In the genomic region with DNA sequence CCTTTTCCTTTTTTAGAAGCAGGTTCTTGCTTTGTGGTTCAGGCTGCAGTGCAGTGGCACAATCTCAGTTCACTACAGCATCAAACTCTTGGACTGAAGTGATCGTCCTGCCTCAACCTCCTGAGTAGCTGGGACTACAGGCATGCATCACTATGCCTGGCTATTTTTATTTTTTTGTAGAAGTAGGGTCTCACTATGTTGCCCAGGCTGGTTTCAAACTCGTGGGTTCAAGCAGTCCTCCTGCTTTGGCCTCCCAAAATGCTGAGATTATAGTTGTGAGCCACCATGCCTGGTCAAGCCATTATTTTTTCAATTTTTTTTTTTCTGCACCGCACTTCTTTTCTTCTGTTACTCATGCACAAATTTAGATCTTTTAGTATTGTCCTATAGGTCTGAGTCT, we compare ENCODE assay signal across 23 cellular contexts.
A peak's percentile ranks its signal among the peaks of the same experiment; 100 is the strongest.
DNase-seq lines count a peak whose midpoint lies in the region; ATAC-seq, FAIRE-seq and TF ChIP-seq lines count a peak whose summit lies in the region.
"Had no signal": no experiment of that assay in that cellular context is flagged by ENCODE, and none has a peak within 500 bp of the region (broad histone marks: within the 10 kb centered on the region; RNA-seq: fewer than 3 reads in every experiment).

No MANE protein-coding gene starts in this region.

- no peak overlapping the region for H3K4ac ChIP-seq in H1 (replicated peaks; ENCODE audit: insufficient read length, low read depth, low read length)

- H3K79me1 ChIP-seq in H1 (ENCODE audit: low read depth, low read length) = no peaks in the 10 kb centered on the region

- TF ChIP-seq POLR2A in H1 (IDR thresholded peaks at IDR 0.05; ENCODE audit: control extremely low read depth in 1 of 2, low read depth in 2 of 2, low read length in 2 of 2) = no peak
- TF ChIP-seq POLR2A in thyroid gland (IDR thresholded peaks at IDR 0.05) = no peak

- H3K18ac ChIP-seq in H1 (ENCODE audit: extremely low read depth, low read length) = no peak overlapping the region

- H2BK5ac ChIP-seq in H1 (ENCODE audit: low read depth, low read length) = no peak overlapping the region

- no peak overlapping the region for H2BK120ac ChIP-seq in H1 (replicated peaks; ENCODE audit: low read depth, low read length)

- no peak for TF ChIP-seq RAD21 in H1 (IDR thresholded peaks at IDR 0.05 in 1 of 2, conservative IDR thresholded peaks at IDR 0.05 in 1 of 2; ENCODE audit: low read depth in 2 of 2, low read length in 2 of 2)

- FAIRE-seq in GM19239 (lab: Jason Lieb, UNC) (peak; percentile 56), H1 (lab: Jason Lieb, UNC) (no peak)
- FAIRE-seq: D721Med, GM12892 had no signal

- H2AK5ac ChIP-seq in H1 (ENCODE audit: low read depth, low read length) = no peak overlapping the region

- no peak for TF ChIP-seq CTCF in A673 (conservative IDR thresholded peaks at IDR 0.05; ENCODE audit: low read depth, low read length)
- TF ChIP-seq CTCF in HEK293 (tag by site-specific recombination; IDR thresholded peaks at IDR 0.05) = no peak
- no peak for TF ChIP-seq CTCF in H1 (IDR thresholded peaks at IDR 0.05; ENCODE audit: control extremely low read depth in 1 of 3, insufficient read depth in 1 of 3, low read depth in 1 of 3, low read length in 3 of 3)
- TF ChIP-seq CTCF in thyroid gland (IDR thresholded peaks at IDR 0.05) = no peak

- H3K27ac ChIP-seq in A673 (ENCODE audit: low read depth, low read length, poor library complexity, severe bottlenecking) = peak overlapping the region; percentile 6
- H3K27ac ChIP-seq in HEK293 (ENCODE audit: extremely low read depth, low read depth, low read length) = no peak overlapping the region
- H3K27ac ChIP-seq in H1 (ENCODE audit: low read depth, low read length) = no peak overlapping the region
- no peak overlapping the region for H3K27ac ChIP-seq in thyroid gland
- H3K27ac ChIP-seq: 22Rv1; BLaER1 treated with 17β-estradiol and CSF1 and Interleukin-3, amounts not matched to agents 10 nM and 100 nM had no signal

- H3K27me3 ChIP-seq in A673 (replicated peaks; ENCODE audit: insufficient read depth, low read depth, low read length, poor library complexity) (no peaks in the 10 kb centered on the region), H1 (replicated peaks in 1 of 4; ENCODE audit: control insufficient read depth in 3 of 4, extremely low read depth in 1 of 4, insufficient read depth in 3 of 4, low read length in 3 of 4) (no peaks in the 10 kb centered on the region), thyroid gland (no peaks in the 10 kb centered on the region)
- H3K27me3 ChIP-seq: BE2C; BLaER1 treated with 17β-estradiol and CSF1 and Interleukin-3, amounts not matched to agents 10 nM and 100 nM had no signal

- no peaks in the 10 kb centered on the region for H3K23me2 ChIP-seq in H1 (ENCODE audit: low read depth, low read length)

- H3K14ac ChIP-seq in H1 (ENCODE audit: insufficient read length) = no peak overlapping the region

- H3K4me1 ChIP-seq in A673 (ENCODE audit: insufficient read depth, low read length, poor library complexity, severe bottlenecking) (peaks cover 47% of the 10 kb centered on the region), HEK293 (ENCODE audit: control insufficient read depth, insufficient read depth, low read length) (peaks cover 9% of the 10 kb centered on the region), H1 (replicated peaks in 1 of 4; ENCODE audit: control insufficient read depth in 3 of 4, insufficient read depth in 4 of 4, low read length in 3 of 4) (peaks cover 0 to 4% (median 0%) of the 10 kb centered on the region in 4 experiments; a peak in 1 of 7 replicates), thyroid gland (peaks cover 12 to 13% of the 10 kb centered on the region in 2 donors)

- no TSS peak for BruUV-seq in A673 (replicated peaks; lab: Mats Ljungman, UMichigan)

- no peak overlapping the region for H2BK20ac ChIP-seq in H1 (ENCODE audit: low read length)

- H3K56ac ChIP-seq in H1 (replicated peaks; ENCODE audit: insufficient read length, low read depth, low read length) = no peak overlapping the region

- H4K8ac ChIP-seq in H1 (ENCODE audit: extremely low read depth, insufficient read depth, low read length) = no peak overlapping the region

- H3K9me3 ChIP-seq in A673 (ENCODE audit: low read depth, low read length, poor library complexity, severe bottlenecking) (no peaks in the 10 kb centered on the region), HEK293 (ENCODE audit: control insufficient read depth, insufficient read depth, low read depth, low read length) (no peaks in the 10 kb centered on the region), H1 (ENCODE audit: insufficient read depth in 2 of 2, low read depth in 1 of 2, low read length in 1 of 2) (no peaks in the 10 kb centered on the region), thyroid gland (no peaks in the 10 kb centered on the region)
- H3K9me3 ChIP-seq: BE2C; BLaER1 treated with 17β-estradiol and CSF1 and Interleukin-3, amounts not matched to agents 10 nM and 100 nM; HAP-1 had no signal

- no peak overlapping the region for H3K23ac ChIP-seq in H1 (ENCODE audit: insufficient read length)

- no peak overlapping the region for H4K5ac ChIP-seq in H1 (ENCODE audit: insufficient read length, low read depth, low read length)

- no peak overlapping the region for H2BK15ac ChIP-seq in H1 (ENCODE audit: low read length)

- DNase-seq in A673 (ENCODE audit: low spot score) (no peak), GM19239 (ENCODE audit: insufficient read length, low spot score) (no peak), H1 (ENCODE audit: low read depth in 1 of 2, low spot score in 2 of 2) (no peak), iPS-NIHi7 (ENCODE audit: extremely low spot score) (no peak), NOMO-1 treated with DMSO at 0.1 percent for 48 hours (lab: John Stamatoyannopoulos, UW; ENCODE audit: unreplicated experiment) (no peak), thyroid gland (no peak)
- DNase-seq: ACHN; AML-193; BE2C; CD4-positive, alpha-beta T cell; CD8-positive, alpha-beta memory T cell; DMS 273 treated with DMSO at 0.1 percent for 48 hours; DMS79; EL; GF-D8; GOT3 had no signal

- POLR2A ChIA-PET in A673 (lab: Charles Lee; ENCODE audit: low non-redundant PET) (no interaction called here), HEK293 (lab: Yijun Ruan, JAX) (no interaction called here), H1 (lab: Charles Lee; ENCODE audit: partially characterized antibody) (interaction anchor here (0.6 to 0.9 kb wide), 3 partner anchors 13 to 898 kb away, joined by 3 to 4 read pairs (median 3); no protein-coding TSS in a partner anchor)

- H4K20me1 ChIP-seq in H1 (replicated peaks in 1 of 2; ENCODE audit: control insufficient read depth in 1 of 2, insufficient read depth in 2 of 2, low read length in 2 of 2) = no peaks in the 10 kb centered on the region

- no peak for TF ChIP-seq EP300 in H1 (IDR thresholded peaks at IDR 0.05; ENCODE audit: borderline replicate concordance in 1 of 2, low read depth in 2 of 2, low read length in 2 of 2)

- H3K79me2 ChIP-seq in H1 (ENCODE audit: control insufficient read depth in 1 of 2, insufficient read depth in 2 of 2, low read length in 2 of 2) = peaks cover 0 to 8% of the 10 kb centered on the region in 2 experiments; a peak in 2 of 4 replicates

- H3K4me3 ChIP-seq in A673 (ENCODE audit: low read depth, low read length, poor library complexity, severe bottlenecking) (no peak overlapping the region), HEK293 (ENCODE audit: low read depth, low read length) (no peak overlapping the region), H1 (ENCODE audit: extremely low read depth in 1 of 4, insufficient read depth in 2 of 4, low read depth in 3 of 4, low read length in 4 of 4) (no peak overlapping the region), thyroid gland (replicated peaks in 1 of 3) (no peak overlapping the region)
- H3K4me3 ChIP-seq: BLaER1 treated with 17β-estradiol and CSF1 and Interleukin-3, amounts not matched to agents 10 nM and 100 nM; HAP-1 had no signal

- no peak overlapping the region for H2BK12ac ChIP-seq in H1 (ENCODE audit: low read depth, low read length)

- CTCF ChIA-PET in A673 (lab: Charles Lee) = no interaction called here
- CTCF ChIA-PET in HEK293 (lab: Yijun Ruan, JAX) = interaction anchor here (0.6 kb wide), 1 partner anchor 11 kb away, joined by 3 read pairs; no protein-coding TSS in a partner anchor
- CTCF ChIA-PET in H1 (lab: Charles Lee; ENCODE audit: partially characterized antibody) = interaction anchor here (0.7 to 1.9 kb wide), 3 partner anchors 20 to 30 kb away, joined by 3 to 6 read pairs (median 3); no protein-coding TSS in a partner anchor

- 84% methylated on average over 3 of the region's 3 CpGs; no CpG with 5 or more reads in 1 of the 2 experiments for WGBS in H1 (ENCODE audit: extremely low coverage in 1 of 2, insufficient coverage in 1 of 2, insufficient read length in 1 of 2, insufficient replicate concordance in 2 of 2, low coverage in 1 of 2, low lambda C conversion rate in 2 of 2, missing lambda C conversion rate in 1 of 2), 2 experiments
- 91 to 96% methylated on average over 3 of the region's 3 CpGs for WGBS in thyroid gland, 2 donors

- H2AFZ ChIP-seq in H1 (ENCODE audit: low read length) = no peak overlapping the region

- no peak for ATAC-seq in HG02970 (IDR thresholded peaks at IDR 0.05; ENCODE audit: low FRiP score, unreplicated experiment)

- no peak overlapping the region for H3K4me2 ChIP-seq in H1 (ENCODE audit: insufficient read depth in 1 of 2, low read depth in 2 of 2, low read length in 2 of 2)
- H3K4me2 ChIP-seq: BLaER1 treated with 17β-estradiol and CSF1 and Interleukin-3, amounts not matched to agents 10 nM and 100 nM had no signal

- no peak overlapping the region for H4K91ac ChIP-seq in H1 (replicated peaks; ENCODE audit: insufficient read length, low read length)

- no peak overlapping the region for H3K9ac ChIP-seq in H1 (replicated peaks in 1 of 4; ENCODE audit: extremely low read depth in 1 of 4, low read depth in 3 of 4, low read length in 3 of 4)
- H3K9ac ChIP-seq: BLaER1 treated with 17β-estradiol and CSF1 and Interleukin-3, amounts not matched to agents 10 nM and 100 nM had no signal

- intact Hi-C loops in A673 (cut with micrococcal nuclease; ENCODE audit: unreplicated experiment) (loop anchor here (10.0 kb wide), 2 partner anchors 109 to 199 kb away; no protein-coding TSS in a partner anchor), thyroid gland (cut with DNase I) (no loop called here)

- H3K36me3 ChIP-seq in A673 (ENCODE audit: insufficient read depth, low read length, poor library complexity, severe bottlenecking) (no peaks in the 10 kb centered on the region), HEK293 (ENCODE audit: control insufficient read depth in 2 of 2, insufficient read depth in 1 of 2, low read length in 2 of 2) (no peaks in the 10 kb centered on the region), H1 (ENCODE audit: control insufficient read depth in 2 of 4, insufficient read depth in 4 of 4, low read length in 3 of 4) (no peaks in the 10 kb centered on the region), thyroid gland (no peaks in the 10 kb centered on the region)
- H3K36me3 ChIP-seq: BE2C, HAP-1 had no signal

TF ChIP-seq in HEK293, 187 proteins besides CTCF, POLR2A, EP300 and RAD21 (continues in another document):
- TF ChIP-seq GLIS2 (tag by site-specific recombination; IDR thresholded peaks at IDR 0.05) (no peak), ZBTB17 (tag by site-specific recombination; IDR thresholded peaks at IDR 0.05) (no peak), ZNF521 (tag by site-specific recombination; IDR thresholded peaks at IDR 0.05) (no peak)

TF ChIP-seq in H1, 55 proteins besides CTCF, POLR2A, EP300 and RAD21 (continues in another document):
- peak; percentile 32; the same call in 1 of the 2 replicates for TF ChIP-seq KDM1A (IDR thresholded peaks at IDR 0.05; ENCODE audit: borderline replicate concordance, low read length)
